ENCODE assay signal across 30 cellular contexts in the genomic region with DNA sequence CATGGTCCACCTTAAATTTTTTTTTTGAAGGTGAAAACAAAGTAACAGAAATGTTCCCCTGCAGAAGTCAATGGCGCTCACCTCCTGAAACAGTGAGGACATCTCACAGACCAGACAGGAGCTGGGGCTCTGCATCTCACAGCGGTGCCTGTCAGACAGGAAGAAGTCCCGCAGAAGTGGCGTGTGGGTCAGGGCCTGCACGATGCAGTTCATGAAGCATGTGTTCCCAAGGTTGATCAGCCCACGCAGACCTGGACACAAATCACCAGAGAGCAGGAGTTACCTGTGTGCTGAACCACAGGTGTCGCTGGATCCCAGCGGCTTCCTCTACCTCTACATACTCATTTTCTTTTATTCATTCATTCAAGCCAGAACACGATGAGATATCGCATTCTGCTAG.
"Had no signal": no experiment of that assay in that cellular context is flagged by ENCODE, and none has a peak within 500 bp of the region (broad histone marks: within the 10 kb centered on the region; RNA-seq: fewer than 3 reads in every experiment).

No MANE protein-coding gene starts in this region.

- DNase-seq: activated CD4-positive, alpha-beta T cell treated with anti-CD3 and anti-CD28 coated beads for 1 hour; activated CD4-positive, alpha-beta T cell treated with anti-CD3 and anti-CD28 coated beads, Interleukin-2, amount 10 ng/mL, durations not matched to agents 24 days and 14 days; activated CD4-positive, alpha-beta T cell treated with anti-CD3 and anti-CD28 coated beads, Interleukin-2, amount 50 U/mL, for 48 hours; activated CD4-positive, CD25-positive, alpha-beta regulatory T cell; activated CD8-positive, alpha-beta memory T cell treated with anti-CD3 and anti-CD28 coated beads, Interleukin-2, amount 50 U/mL, for 4 hours; activated effector memory CD4-positive, alpha-beta T cell treated with anti-CD3 and anti-CD28 coated beads, Interleukin-2, amount 50 U/mL, for 16 hours; activated naive CD4-positive, alpha-beta T cell; activated T-cell treated with anti-CD3 and anti-CD28 coated beads for 4 hours; activated T-cell treated with anti-CD3 and anti-CD28 coated beads, Interleukin-2, amount 50 U/mL, for 72 hours; anterior cingulate cortex; brain microvascular endothelial cell; Kasumi-1; KG1; MG63; NCI-H1048; NCI-H1105 treated with DMSO at 0.1 percent for 48 hours; NCI-H1436 treated with DMSO at 0.1 percent for 48 hours; NCI-H1694 treated with DMSO at 0.1 percent for 48 hours; NCI-H2029; NCI-H345; NCI-H524 treated with DMSO at 0.1 percent for 48 hours; SHP77; SJCRH30; T1000; WERI-Rb-1 had no signal

- H3K9me3 ChIP-seq: MG63, SJCRH30 had no signal

- H3K9me3 Mint-ChIP-seq: activated CD4-positive, alpha-beta T cell treated with anti-CD3 and anti-CD28 coated beads, Interleukin-2, amount 10 ng/mL, durations not matched to agents 24 days and 14 days; activated naive CD4-positive, alpha-beta T cell treated with anti-CD3 and anti-CD28 coated beads, Interleukin-2, amount 50 U/mL, for 72 hours; activated T-cell treated with anti-CD3 and anti-CD28 coated beads, Interleukin-2, amount 50 U/mL, for 72 hours; activated T-helper 17 cell treated with anti-CD3 and anti-CD28 coated beads, Interleukin-2, amount 50 U/mL, for 72 hours; central memory CD8-positive, alpha-beta T cell had no signal

- H3K27me3 Mint-ChIP-seq: activated CD4-positive, alpha-beta T cell treated with anti-CD3 and anti-CD28 coated beads, Interleukin-2, amount 10 ng/mL, durations not matched to agents 24 days and 14 days; activated T-helper 17 cell treated with anti-CD3 and anti-CD28 coated beads, Interleukin-2, amount 50 U/mL, for 72 hours; central memory CD8-positive, alpha-beta T cell had no signal

- H3K4me3 ChIP-seq: MG63, SJCRH30, SK-N-MC had no signal

- ATAC-seq: activated naive CD4-positive, alpha-beta T cell treated with anti-CD3 and anti-CD28 coated beads, Interleukin-2, amount 50 U/mL, for 72 hours; activated T-cell treated with anti-CD3 and anti-CD28 coated beads, Interleukin-2, amount 50 U/mL, for 72 hours; activated T-helper 17 cell treated with anti-CD3 and anti-CD28 coated beads, Interleukin-2, amount 50 U/mL, for 72 hours; Panc1 had no signal

- H3K4me3 Mint-ChIP-seq: activated CD4-positive, alpha-beta T cell treated with anti-CD3 and anti-CD28 coated beads, Interleukin-2, amount 10 ng/mL, durations not matched to agents 24 days and 14 days; activated T-cell treated with anti-CD3 and anti-CD28 coated beads, Interleukin-2, amount 50 U/mL, for 72 hours; activated T-helper 17 cell treated with anti-CD3 and anti-CD28 coated beads, Interleukin-2, amount 50 U/mL, for 72 hours; central memory CD8-positive, alpha-beta T cell had no signal

- H3K27ac ChIP-seq: brain microvascular endothelial cell, SJCRH30, SK-N-MC, WERI-Rb-1 had no signal

- H3K27ac Mint-ChIP-seq: activated CD4-positive, alpha-beta T cell treated with anti-CD3 and anti-CD28 coated beads, Interleukin-2, amount 10 ng/mL, durations not matched to agents 24 days and 14 days; activated T-helper 17 cell treated with anti-CD3 and anti-CD28 coated beads, Interleukin-2, amount 50 U/mL, for 72 hours had no signal

- H3K27me3 ChIP-seq: brain microvascular endothelial cell, MG63, SJCRH30 had no signal
